In the genomic region with DNA sequence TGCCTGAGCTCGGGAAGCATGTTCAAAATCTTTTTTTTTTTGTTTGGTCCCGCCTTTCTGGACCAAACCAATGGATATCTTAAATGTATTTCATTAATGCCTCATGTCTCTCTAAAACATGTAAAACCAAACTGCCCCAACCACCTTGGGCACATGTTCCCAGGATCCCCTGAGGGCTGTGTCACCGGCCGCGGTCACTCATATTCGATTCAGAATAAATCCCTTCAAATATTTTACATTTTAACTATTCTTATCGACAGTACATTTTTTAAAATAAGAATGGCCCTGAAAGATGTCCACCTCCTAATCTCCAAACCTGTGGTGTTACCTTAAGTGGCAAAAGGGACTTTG, we compare ENCODE assay signal across 6 cellular contexts. TPM values are rescaled to one million over a fixed set of nuclear protein-coding genes. Genes with fewer than 3 reads are reported as not detected.
DNase-seq lines count a peak whose midpoint lies in the region; ATAC-seq, FAIRE-seq and TF ChIP-seq lines count a peak whose summit lies in the region.

No MANE protein-coding gene starts in this region.

- H3K36me3 ChIP-seq in K562 (ENCODE audit: control insufficient read depth, insufficient read depth, low read length) (peaks cover 45% of the 10 kb centered on the region; the same call in 2 of the 3 replicates), prostate gland (peaks cover 4 to 12% of the 10 kb centered on the region in 2 donors)

- in situ Hi-C loops in K562 (cut with MboI) = loop anchor here (5.0 kb wide), 1 partner anchor 53 kb away; the partner anchor contains the start of gene PTDSS2

- ATAC-seq in K562 (no peak), GM21390 (IDR thresholded peaks at IDR 0.05; ENCODE audit: unreplicated experiment) (no peak)

- peak overlapping the region; percentile 99 for H3K4me2 ChIP-seq in K562 (ENCODE audit: insufficient read depth, low read length)

- H4K20me1 ChIP-seq in K562 (replicated peaks; ENCODE audit: control insufficient read depth, insufficient read depth, low read length) = no peaks in the 10 kb centered on the region

- peak overlapping the region; percentile 97 to 100 for H3K9ac ChIP-seq in K562 (ENCODE audit: insufficient read depth in 1 of 2, low read depth in 2 of 2, low read length in 2 of 2)

- H3K27ac ChIP-seq in HL-60 (replicated peaks) (peak overlapping the region; percentile 100), K562 (ENCODE audit: extremely low read depth, low read depth, low read length) (peak overlapping the region; percentile 98), prostate gland (peak overlapping the region; percentile 61 to 77)

- WGBS in K562 (ENCODE audit: insufficient coverage, low coverage, missing lambda C conversion rate) = 5% methylated on average over 7 of the region's 7 CpGs
- 58% methylated on average over 7 of the region's 7 CpGs for WGBS in prostate gland

- no peaks in the 10 kb centered on the region for H3K9me1 ChIP-seq in K562 (ENCODE audit: control insufficient read depth, insufficient read depth, low read length)

- no peak overlapping the region for H2AFZ ChIP-seq in K562 (ENCODE audit: low read depth, low read length)

- peak; percentile 6 for FAIRE-seq in K562 (lab: Jason Lieb, UNC)

- no peaks in the 10 kb centered on the region for H3K27me3 ChIP-seq in HL-60 (ENCODE audit: insufficient read depth, poor library complexity, severe bottlenecking)
- no peaks in the 10 kb centered on the region for H3K27me3 ChIP-seq in K562 (ENCODE audit: control insufficient read depth in 2 of 2, insufficient read depth in 2 of 2, low read length in 2 of 2)
- H3K27me3 ChIP-seq in prostate gland (replicated peaks; ENCODE audit: insufficient read depth) = no peaks in the 10 kb centered on the region

- peaks cover 70% of the 10 kb centered on the region for H3K79me2 ChIP-seq in K562 (ENCODE audit: control insufficient read depth, insufficient read depth, low read length)

- TF ChIP-seq EP300 in K562 (IDR thresholded peaks at IDR 0.05; ENCODE audit: low read length) = no peak

- DNase-seq in HL-60 (ENCODE audit: low read depth in 1 of 2, low spot score in 1 of 2) = no peak
- DNase-seq in K562 (ENCODE audit: extremely low read depth in 1 of 4, low spot score in 3 of 4) = no peak
- DNase-seq in prostate gland (ENCODE audit: low spot score) = no peak
- no peak for DNase-seq in GM03348 (ENCODE audit: low spot score)
- no peak for DNase-seq in SKM-1 (lab: John Stamatoyannopoulos, UW; ENCODE audit: unreplicated experiment)

- POLR2A ChIA-PET in K562 (lab: Yijun Ruan, JAX) = interaction anchor here (0.7 to 2.1 kb wide), 5 partner anchors 8 to 56 kb away, joined by 4 to 13 read pairs (median 10); partner anchors contain the start of genes LRRC56 and PTDSS2

- TF ChIP-seq RAD21 in K562 (CRISPR knock-in tag; conservative IDR thresholded peaks at IDR 0.05 in 1 of 2, IDR thresholded peaks at IDR 0.05 in 1 of 2) = no peak

- no TSS peak for BruUV-seq in K562 (replicated peaks; lab: Mats Ljungman, UMichigan)

- TF ChIP-seq CTCF in HL-60 (IDR thresholded peaks at IDR 0.05; ENCODE audit: insufficient read depth, low read length) (no peak), K562 (IDR thresholded peaks at IDR 0.05 in 2 of 3, conservative IDR thresholded peaks at IDR 0.05 in 1 of 3; ENCODE audit: insufficient read depth in 2 of 3, low read depth in 1 of 3, low read length in 3 of 3) (no peak), prostate gland (IDR thresholded peaks at IDR 0.05) (no peak)

- TF ChIP-seq POLR2A in K562 (conservative IDR thresholded peaks at IDR 0.05) = no peak
- no peak for TF ChIP-seq POLR2A in prostate gland (IDR thresholded peaks at IDR 0.05)

- H3K4me1 ChIP-seq in K562 (replicated peaks in 1 of 2; ENCODE audit: control insufficient read depth in 2 of 2, insufficient read depth in 2 of 2, low read length in 2 of 2) (peaks cover 11 to 65% of the 10 kb centered on the region in 2 experiments), prostate gland (replicated peaks) (peaks cover 14% of the 10 kb centered on the region)

- no peaks in the 10 kb centered on the region for H3K9me3 ChIP-seq in K562 (replicated peaks; ENCODE audit: control insufficient read depth, insufficient read depth, low read depth, low read length)
- no peaks in the 10 kb centered on the region for H3K9me3 ChIP-seq in prostate gland

- intact Hi-C loops in K562 (cut with micrococcal nuclease) (loop anchor here (2.0 kb wide), 1 partner anchor 44 kb away; no protein-coding TSS in a partner anchor), prostate gland (cut with DNase I) (loop anchor here (5.0 to 10.0 kb wide), 2 partner anchors 98 to 270 kb away; partner anchors contain the start of genes PSMD13 and SIRT3)

- peak overlapping the region; percentile 67 for H3K4me3 ChIP-seq in HL-60 (replicated peaks; ENCODE audit: insufficient read depth, low read length)
- peak overlapping the region; percentile 93 for H3K4me3 ChIP-seq in K562
- peak overlapping the region; percentile 25 to 37 for H3K4me3 ChIP-seq in prostate gland

- CTCF ChIA-PET in K562 (lab: Yijun Ruan, JAX; ENCODE audit: low intra/inter-chr PET ratio) = no interaction called here

RNA-seq across cellular contexts. Expression of gene RNH1, which starts 2.1 kb away (rescaled TPM):
- 70.8 and 222 TPM in 2 replicates for total RNA-seq in K562 (2011; cell fraction: chromatin; rRNA removed; ENCODE audit: low replicate concordance)
- total RNA-seq in K562 (2011; cell fraction: nucleolus; rRNA removed) = 197 and 200 TPM in 2 replicates
- total RNA-seq in K562 (2011; cell fraction: nucleoplasm; rRNA removed) = 94.3 and 102 TPM in 2 replicates
- total RNA-seq in K562 (2014; rRNA removed) = 159 and 178 TPM in 2 replicates
- 12.9 and 20.3 TPM in 2 replicates for total RNA-seq in K562 (2014; rRNA removed; fragmentation: Illumina TruSeq; extraction: Trizol)
- 97.2 and 102 TPM in 2 replicates for total RNA-seq in K562 (2015; rRNA removed; fragmentation: Illumina TruSeq; extraction: Trizol)
- total RNA-seq in K562 (2021) = 160 and 164 TPM in 2 replicates
- 38.5 and 71.1 TPM in 2 replicates for polyA plus RNA-seq in K562 (2011; rRNA removed)
- polyA plus RNA-seq in K562 (2011; cell fraction: cytosol; rRNA removed) = 53.4 and 159 TPM in 2 replicates
- polyA plus RNA-seq in K562 (2011; cell fraction: nucleus; rRNA removed) = 178 and 263 TPM in 2 replicates
- polyA plus RNA-seq in K562 (2012) = 144 and 249 TPM in 2 replicates
- polyA plus RNA-seq in K562 (2014; fragmentation: Illumina TruSeq; extraction: Trizol) = 44.3 and 107 TPM in 2 replicates
- 10 to 100 TPM in 1 of 2 experiments, 1 to 10 TPM in 1; 2.5 to 11.8 TPM for polyA plus RNA-seq in K562 (2014; fragmentation: Nextera tagmentation; extraction: Ambion mirVana)
- polyA plus RNA-seq in K562 (2014; rRNA removed) = 104 and 114 TPM in 2 replicates
- 18.1 and 34.7 TPM in 2 replicates for polyA minus RNA-seq in K562 (2011; rRNA and poly(A)+ RNA removed)
- 72.0 and 82.7 TPM in 2 replicates for polyA minus RNA-seq in K562 (2011; cell fraction: cytosol; rRNA and poly(A)+ RNA removed)
- 72.2 and 76.6 TPM in 2 replicates for polyA minus RNA-seq in K562 (2011; cell fraction: nucleus; rRNA and poly(A)+ RNA removed)
- total RNA-seq in prostate gland = 100 to 1,000 TPM; 221 to 272 TPM

RNA-seq across cellular contexts. Expression of gene HRAS, which starts 30.4 kb away (rescaled TPM):
- 31.9 and 88.4 TPM in 2 replicates for total RNA-seq in K562 (2011; cell fraction: chromatin; rRNA removed; ENCODE audit: low replicate concordance)
- 70.2 and 80.9 TPM in 2 replicates for total RNA-seq in K562 (2011; cell fraction: nucleolus; rRNA removed)
- total RNA-seq in K562 (2011; cell fraction: nucleoplasm; rRNA removed) = 37.3 and 47.9 TPM in 2 replicates
- 73.5 and 75.9 TPM in 2 replicates for total RNA-seq in K562 (2014; rRNA removed)
- total RNA-seq in K562 (2014; rRNA removed; fragmentation: Illumina TruSeq; extraction: Trizol) = 11.3 and 16.8 TPM in 2 replicates
- 41.3 and 43.3 TPM in 2 replicates for total RNA-seq in K562 (2015; rRNA removed; fragmentation: Illumina TruSeq; extraction: Trizol)
- 64.9 and 68.5 TPM in 2 replicates for total RNA-seq in K562 (2021)
- 29.6 and 34.9 TPM in 2 replicates for polyA plus RNA-seq in K562 (2011; rRNA removed)
- polyA plus RNA-seq in K562 (2011; cell fraction: cytosol; rRNA removed) = 39.3 and 69.6 TPM in 2 replicates
- polyA plus RNA-seq in K562 (2011; cell fraction: nucleus; rRNA removed) = 98.3 and 113 TPM in 2 replicates
- polyA plus RNA-seq in K562 (2012) = 47.4 and 91.9 TPM in 2 replicates
- 28.0 and 46.2 TPM in 2 replicates for polyA plus RNA-seq in K562 (2014; fragmentation: Illumina TruSeq; extraction: Trizol)
- 1 to 10 TPM; 2.8 to 5.8 TPM for polyA plus RNA-seq in K562 (2014; fragmentation: Nextera tagmentation; extraction: Ambion mirVana)
- 52.0 and 61.3 TPM in 2 replicates for polyA plus RNA-seq in K562 (2014; rRNA removed)
- polyA minus RNA-seq in K562 (2011; rRNA and poly(A)+ RNA removed) = 17.3 and 37.2 TPM in 2 replicates
- 18.2 and 20.6 TPM in 2 replicates for polyA minus RNA-seq in K562 (2011; cell fraction: cytosol; rRNA and poly(A)+ RNA removed)
- polyA minus RNA-seq in K562 (2011; cell fraction: nucleus; rRNA and poly(A)+ RNA removed) = 13.1 and 25.3 TPM in 2 replicates
- 10 to 100 TPM; 47.0 to 62.8 TPM for total RNA-seq in prostate gland

RNA-seq across cellular contexts. Expression of gene LRRC56, which starts 32.4 kb away (rescaled TPM):
- 8.0 and 39.1 TPM in 2 replicates for total RNA-seq in K562 (2011; cell fraction: chromatin; rRNA removed; ENCODE audit: low replicate concordance)
- total RNA-seq in K562 (2011; cell fraction: nucleolus; rRNA removed) = 24.1 and 24.3 TPM in 2 replicates
- total RNA-seq in K562 (2011; cell fraction: nucleoplasm; rRNA removed) = 9.9 and 12.5 TPM in 2 replicates
- total RNA-seq in K562 (2014; rRNA removed) (1.5 and 1.6 TPM in 2 replicates), K562 (2014; rRNA removed; fragmentation: Illumina TruSeq; extraction: Trizol) (0.13 and 0.22 TPM in 2 replicates), K562 (2015; rRNA removed; fragmentation: Illumina TruSeq; extraction: Trizol) (1.0 and 1.3 TPM in 2 replicates), K562 (2021) (3.4 and 4.5 TPM in 2 replicates), prostate gland (1 to 10 TPM; 1.9 to 9.1 TPM)
- polyA plus RNA-seq in K562 (2011; rRNA removed) (1.0 and 1.6 TPM in 2 replicates), K562 (2014; fragmentation: Illumina TruSeq; extraction: Trizol) (0.61 and 1.4 TPM in 2 replicates), K562 (2014; fragmentation: Nextera tagmentation; extraction: Ambion mirVana) (under 1 TPM in 1 of 2 experiments, not detected in 1; 0.03 TPM), K562 (2014; rRNA removed) (3.6 and 4.3 TPM in 2 replicates)
- 0.84 and 3.6 TPM in 2 replicates for polyA plus RNA-seq in K562 (2011; cell fraction: cytosol; rRNA removed)
- polyA plus RNA-seq in K562 (2011; cell fraction: nucleus; rRNA removed) = 11.6 and 26.8 TPM in 2 replicates
- polyA plus RNA-seq in K562 (2012) = 3.3 and 10.8 TPM in 2 replicates
- 0.45 and 0.77 TPM in 2 replicates for polyA minus RNA-seq in K562 (2011; rRNA and poly(A)+ RNA removed)
- 0.86 and 1.1 TPM in 2 replicates for polyA minus RNA-seq in K562 (2011; cell fraction: cytosol; rRNA and poly(A)+ RNA removed)
- 3.6 and 4.6 TPM in 2 replicates for polyA minus RNA-seq in K562 (2011; cell fraction: nucleus; rRNA and poly(A)+ RNA removed)

RNA-seq across cellular contexts. Expression of gene PTDSS2, which starts 54.9 kb away (rescaled TPM):
- 105 and 295 TPM in 2 replicates for total RNA-seq in K562 (2011; cell fraction: chromatin; rRNA removed; ENCODE audit: low replicate concordance)
- 221 and 222 TPM in 2 replicates for total RNA-seq in K562 (2011; cell fraction: nucleolus; rRNA removed)
- total RNA-seq in K562 (2011; cell fraction: nucleoplasm; rRNA removed) = 123 and 136 TPM in 2 replicates
- total RNA-seq in K562 (2014; rRNA removed) = 42.4 and 61.4 TPM in 2 replicates
- 7.7 and 10.3 TPM in 2 replicates for total RNA-seq in K562 (2014; rRNA removed; fragmentation: Illumina TruSeq; extraction: Trizol)
- total RNA-seq in K562 (2015; rRNA removed; fragmentation: Illumina TruSeq; extraction: Trizol) = 17.2 and 19.2 TPM in 2 replicates
- total RNA-seq in K562 (2021) = 51.4 and 53.9 TPM in 2 replicates
- polyA plus RNA-seq in K562 (2011; rRNA removed) = 22.4 and 36.2 TPM in 2 replicates
- 31.4 and 55.2 TPM in 2 replicates for polyA plus RNA-seq in K562 (2011; cell fraction: cytosol; rRNA removed)
- 204 and 221 TPM in 2 replicates for polyA plus RNA-seq in K562 (2011; cell fraction: nucleus; rRNA removed)
- polyA plus RNA-seq in K562 (2012) = 33.8 and 52.0 TPM in 2 replicates
- 16.9 and 25.2 TPM in 2 replicates for polyA plus RNA-seq in K562 (2014; fragmentation: Illumina TruSeq; extraction: Trizol)
- polyA plus RNA-seq in K562 (2014; fragmentation: Nextera tagmentation; extraction: Ambion mirVana) = 1 to 10 TPM in 1 of 2 experiments, under 1 TPM in 1; 0.45 to 1.1 TPM
- polyA plus RNA-seq in K562 (2014; rRNA removed) = 36.8 and 38.3 TPM in 2 replicates
- 21.0 and 25.3 TPM in 2 replicates for polyA minus RNA-seq in K562 (2011; rRNA and poly(A)+ RNA removed)
- polyA minus RNA-seq in K562 (2011; cell fraction: cytosol; rRNA and poly(A)+ RNA removed) = 26.6 and 30.7 TPM in 2 replicates
- 37.0 and 51.1 TPM in 2 replicates for polyA minus RNA-seq in K562 (2011; cell fraction: nucleus; rRNA and poly(A)+ RNA removed)
- 10 to 100 TPM; 46.3 to 50.3 TPM for total RNA-seq in prostate gland

RNA-seq across cellular contexts. Expression of gene LMNTD2, which starts 55.6 kb away (rescaled TPM):
- total RNA-seq in K562 (2011; cell fraction: chromatin; rRNA removed; ENCODE audit: low replicate concordance) = 3.8 and 17.0 TPM in 2 replicates
- 10.9 and 14.7 TPM in 2 replicates for total RNA-seq in K562 (2011; cell fraction: nucleolus; rRNA removed)
- 6.7 and 8.2 TPM in 2 replicates for total RNA-seq in K562 (2011; cell fraction: nucleoplasm; rRNA removed)
- total RNA-seq in K562 (2014; rRNA removed) (2.0 and 2.9 TPM in 2 replicates), K562 (2014; rRNA removed; fragmentation: Illumina TruSeq; extraction: Trizol) (0.19 TPM in 1 of 2 replicates, not detected in the other), K562 (2015; rRNA removed; fragmentation: Illumina TruSeq; extraction: Trizol) (0.98 and 1.1 TPM in 2 replicates), K562 (2021) (3.5 and 3.9 TPM in 2 replicates), prostate gland (10 to 100 TPM in 1 of 2 donors, 1 to 10 TPM in 1; 8.7 to 19.2 TPM)
- polyA plus RNA-seq in K562 (2011; rRNA removed) (1.1 and 2.8 TPM in 2 replicates), K562 (2014; fragmentation: Illumina TruSeq; extraction: Trizol) (0.48 and 0.98 TPM in 2 replicates), K562 (2014; fragmentation: Nextera tagmentation; extraction: Ambion mirVana) (not detected), K562 (2014; rRNA removed) (1.8 and 4.2 TPM in 2 replicates)
- 1.3 and 3.2 TPM in 2 replicates for polyA plus RNA-seq in K562 (2011; cell fraction: cytosol; rRNA removed)
- polyA plus RNA-seq in K562 (2011; cell fraction: nucleus; rRNA removed) = 28.7 and 36.1 TPM in 2 replicates
- polyA plus RNA-seq in K562 (2012) = 3.2 and 9.3 TPM in 2 replicates
- 0.14 and 0.30 TPM in 2 replicates for polyA minus RNA-seq in K562 (2011; rRNA and poly(A)+ RNA removed)
- polyA minus RNA-seq in K562 (2011; cell fraction: cytosol; rRNA and poly(A)+ RNA removed) = 1.2 and 1.4 TPM in 2 replicates
- 4.0 and 6.1 TPM in 2 replicates for polyA minus RNA-seq in K562 (2011; cell fraction: nucleus; rRNA and poly(A)+ RNA removed)

Comparison
In these comparisons a context has a peak if more than half of its experiments do, and no peak if none do; other contexts are left out.
1. H3K4me3 ChIP-seq: peak in every context shown above with its lines; median percentile 93 in K562; 67 in HL-60; 31 in prostate gland.